Comparison of ENCODE assay signal across 1 cellular context in genomic region chrX:23626651-23627050, GRCh38.
TF ChIP-seq lines count a peak whose summit lies in the region.

No MANE protein-coding gene starts in this region.

TF ChIP-seq in K562, 482 proteins besides CTCF, POLR2A, EP300 and RAD21 (continued from another document):
- TF ChIP-seq BCLAF1 (IDR thresholded peaks at IDR 0.05; ENCODE audit: borderline replicate concordance in 1 of 2, control insufficient read depth in 1 of 2, low read depth in 2 of 2, low read length in 1 of 2) (no peak), ZNF232 (CRISPR knock-in tag; IDR thresholded peaks at IDR 0.05) (no peak)
